In genomic region chr6:3400162-3400561, GRCh38 we compare ENCODE assay signal across 24 cellular contexts.
"Had no signal": no experiment of that assay in that cellular context is flagged by ENCODE, and none has a peak within 500 bp of the region (broad histone marks: within the 10 kb centered on the region; RNA-seq: fewer than 3 reads in every experiment).

No MANE protein-coding gene starts in this region.

- H3K9me3 ChIP-seq: esophagus squamous epithelium, heart right ventricle, left ventricle myocardium inferior, lower lobe of right lung, thoracic aorta, tibial nerve, upper lobe of right lung, uterus had no signal

- H3K27ac ChIP-seq: coronary artery, esophagus squamous epithelium, heart right ventricle, left ventricle myocardium inferior, lower lobe of right lung, parathyroid adenoma, thoracic aorta, tibial nerve, upper lobe of right lung, uterus had no signal

- ATAC-seq: effector memory CD8-positive, alpha-beta T cell; heart right ventricle; left cardiac atrium; lower lobe of right lung; natural killer cell treated with Interleukin-12 subunit alpha and Interleukin-12 subunit beta and Interleukin-15 and Interleukin-18, amount 100 ng/mL, for 72 hours; sciatic nerve; stimulated activated effector memory CD8-positive, alpha-beta T cell treated with anti-CD3 and anti-CD28 coated beads, Interleukin-12 subunit alpha, Interleukin-12 subunit beta, amount 100 ng/mL, for 72 hours; stimulated activated naive CD8-positive, alpha-beta T cell treated with anti-CD3 and anti-CD28 coated beads, Interleukin-15, Interleukin-2, amounts not matched to agents 100 U/mL and 50 U/mL, for 24 hours; upper lobe of right lung had no signal

- H3K4me3 ChIP-seq: coronary artery, esophagus squamous epithelium, heart right ventricle, left ventricle myocardium inferior, lower lobe of right lung, thoracic aorta, tibial nerve, upper lobe of right lung, uterus had no signal

- H3K36me3 ChIP-seq: heart right ventricle, left ventricle myocardium inferior, lower lobe of right lung, thoracic aorta, tibial nerve, upper lobe of right lung, uterus had no signal

- DNase-seq: dermis blood vessel endothelial cell; effector memory CD8-positive, alpha-beta T cell; erythroblast; esophagus squamous epithelium; foreskin melanocyte; glutamatergic neuron; heart right ventricle; hippocampal formation; left cardiac atrium; left ventricle myocardium inferior; lower lobe of right lung; naive B cell; stimulated activated CD4-positive, alpha-beta T cell treated with anti-CD3 and anti-CD28 coated beads, Interleukin-2, amount 100 ng/mL, for 24 hours; stimulated activated CD4-positive, alpha-beta T cell treated with anti-CD3 and anti-CD28 coated beads, Interleukin-4, amount 100 ng/mL, for 24 hours; stimulated activated naive CD8-positive, alpha-beta T cell treated with anti-CD3 and anti-CD28 coated beads, Interleukin-15, Interleukin-2, amounts not matched to agents 100 U/mL and 50 U/mL, for 24 hours; upper lobe of right lung; uterus had no signal
